ENCODE assay signal across 1 cellular context in genomic region chr4:5199142-5199541, GRCh38.
TF ChIP-seq lines count a peak whose summit lies in the region.

No MANE protein-coding gene starts in this region.

TF ChIP-seq in WTC11, 78 proteins besides CTCF, POLR2A, EP300 and RAD21 (continued from another document):
- TF ChIP-seq, protein P1, sequence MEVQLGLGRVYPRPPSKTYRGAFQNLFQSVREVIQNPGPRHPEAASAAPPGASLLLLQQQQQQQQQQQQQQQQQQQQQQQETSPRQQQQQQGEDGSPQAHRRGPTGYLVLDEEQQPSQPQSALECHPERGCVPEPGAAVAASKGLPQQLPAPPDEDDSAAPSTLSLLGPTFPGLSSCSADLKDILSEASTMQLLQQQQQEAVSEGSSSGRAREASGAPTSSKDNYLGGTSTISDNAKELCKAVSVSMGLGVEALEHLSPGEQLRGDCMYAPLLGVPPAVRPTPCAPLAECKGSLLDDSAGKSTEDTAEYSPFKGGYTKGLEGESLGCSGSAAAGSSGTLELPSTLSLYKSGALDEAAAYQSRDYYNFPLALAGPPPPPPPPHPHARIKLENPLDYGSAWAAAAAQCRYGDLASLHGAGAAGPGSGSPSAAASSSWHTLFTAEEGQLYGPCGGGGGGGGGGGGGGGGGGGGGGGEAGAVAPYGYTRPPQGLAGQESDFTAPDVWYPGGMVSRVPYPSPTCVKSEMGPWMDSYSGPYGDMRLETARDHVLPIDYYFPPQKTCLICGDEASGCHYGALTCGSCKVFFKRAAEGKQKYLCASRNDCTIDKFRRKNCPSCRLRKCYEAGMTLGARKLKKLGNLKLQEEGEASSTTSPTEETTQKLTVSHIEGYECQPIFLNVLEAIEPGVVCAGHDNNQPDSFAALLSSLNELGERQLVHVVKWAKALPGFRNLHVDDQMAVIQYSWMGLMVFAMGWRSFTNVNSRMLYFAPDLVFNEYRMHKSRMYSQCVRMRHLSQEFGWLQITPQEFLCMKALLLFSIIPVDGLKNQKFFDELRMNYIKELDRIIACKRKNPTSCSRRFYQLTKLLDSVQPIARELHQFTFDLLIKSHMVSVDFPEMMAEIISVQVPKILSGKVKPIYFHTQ (CRISPR knock-in tag; IDR thresholded peaks at IDR 0.05) = no peak
